In the genomic region with DNA sequence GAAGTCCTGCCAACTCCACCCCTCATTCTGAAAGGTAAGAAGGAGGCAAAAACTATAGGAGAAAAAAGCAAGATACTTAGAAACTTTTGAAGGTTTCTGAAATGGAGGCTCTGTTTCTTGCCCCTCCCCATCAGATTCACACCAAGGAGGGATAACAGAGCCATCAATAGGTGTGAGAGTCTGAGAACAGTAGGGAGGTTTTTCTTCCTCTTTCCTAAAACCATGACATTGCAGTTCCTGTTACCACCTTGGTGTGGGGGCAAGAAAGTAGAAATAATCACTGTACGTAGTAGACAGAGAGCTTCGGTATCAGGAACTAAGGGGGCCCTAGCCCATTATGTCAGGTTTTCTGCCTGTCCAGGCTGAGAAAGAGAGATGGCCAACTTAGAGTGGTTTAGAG, we compare ENCODE assay signal across 21 cellular contexts.
A peak's percentile ranks its signal among the peaks of the same experiment; 100 is the strongest.
DNase-seq lines count a peak whose midpoint lies in the region; ATAC-seq and TF ChIP-seq lines count a peak whose summit lies in the region.
"Had no signal": no experiment of that assay in that cellular context is flagged by ENCODE, and none has a peak within 500 bp of the region (broad histone marks: within the 10 kb centered on the region; RNA-seq: fewer than 3 reads in every experiment).

No MANE protein-coding gene starts in this region.

- 83 to 90% methylated on average over 2 of the region's 2 CpGs for WGBS in tibial nerve, 2 donors

- TF ChIP-seq CTCF in GM13976 (IDR thresholded peaks at IDR 0.05; ENCODE audit: borderline replicate concordance, control extremely low read depth, extremely low read depth, insufficient read depth, missing control alignments) (no peak), chondrocyte (IDR thresholded peaks at IDR 0.05) (no peak), tibial artery (IDR thresholded peaks at IDR 0.05) (no peak), tibial nerve (IDR thresholded peaks at IDR 0.05) (no peak)

- H3K27me3 ChIP-seq in tibial artery, result no peaks in the 10 kb centered on the region
- H3K27me3 ChIP-seq in tibial nerve, result no peaks in the 10 kb centered on the region
- H3K27me3 ChIP-seq: dorsolateral prefrontal cortex, hepatocyte had no signal

- no peaks in the 10 kb centered on the region for H3K36me3 ChIP-seq in tibial artery
- H3K36me3 ChIP-seq in tibial nerve, result no peaks in the 10 kb centered on the region

- no peaks in the 10 kb centered on the region for H3K4me1 Mint-ChIP-seq in chondrocyte (ENCODE audit: low read depth)
- H3K4me1 Mint-ChIP-seq: CD8-positive, alpha-beta memory T cell; stimulated activated effector memory CD8-positive, alpha-beta T cell treated with anti-CD3 and anti-CD28 coated beads, Interleukin-12 subunit alpha, Interleukin-12 subunit beta, amount 100 ng/mL, for 72 hours had no signal

- ATAC-seq in GM19351 (IDR thresholded peaks at IDR 0.05; ENCODE audit: unreplicated experiment) (peak; percentile 76), GM21786 (IDR thresholded peaks at IDR 0.05; ENCODE audit: unreplicated experiment) (peak; percentile 83), HG03378 (IDR thresholded peaks at IDR 0.05; ENCODE audit: unreplicated experiment) (peak; percentile 80)
- ATAC-seq: A549; stimulated activated effector memory CD8-positive, alpha-beta T cell treated with anti-CD3 and anti-CD28 coated beads, Interleukin-12 subunit alpha, Interleukin-12 subunit beta, amount 100 ng/mL, for 72 hours had no signal

- no peak for TF ChIP-seq POLR2A in tibial nerve (IDR thresholded peaks at IDR 0.05)

- intact Hi-C loops in tibial artery (cut with DNase I; ENCODE audit: low total_unique reads), result no loop called here

- no peaks in the 10 kb centered on the region for H3K36me3 Mint-ChIP-seq in chondrocyte (ENCODE audit: low read depth)
- H3K36me3 Mint-ChIP-seq: CD8-positive, alpha-beta memory T cell; stimulated activated effector memory CD8-positive, alpha-beta T cell treated with anti-CD3 and anti-CD28 coated beads, Interleukin-12 subunit alpha, Interleukin-12 subunit beta, amount 100 ng/mL, for 72 hours had no signal

- peaks cover 14% of the 10 kb centered on the region for H3K9me3 Mint-ChIP-seq in chondrocyte (ENCODE audit: low read depth)

- H3K4me3 ChIP-seq in tibial artery (no peak overlapping the region), tibial nerve (no peak overlapping the region)
- H3K4me3 ChIP-seq: A549, dorsolateral prefrontal cortex, hepatocyte had no signal

- H3K4me3 Mint-ChIP-seq in chondrocyte (ENCODE audit: unreplicated experiment), result no peak overlapping the region
- H3K4me3 Mint-ChIP-seq: CD8-positive, alpha-beta memory T cell; HFFc6; stimulated activated effector memory CD8-positive, alpha-beta T cell treated with anti-CD3 and anti-CD28 coated beads, Interleukin-12 subunit alpha, Interleukin-12 subunit beta, amount 100 ng/mL, for 72 hours had no signal

- H3K27ac Mint-ChIP-seq in chondrocyte (ENCODE audit: unreplicated experiment), result no peak overlapping the region
- H3K27ac Mint-ChIP-seq: HFFc6; stimulated activated effector memory CD8-positive, alpha-beta T cell treated with anti-CD3 and anti-CD28 coated beads, Interleukin-12 subunit alpha, Interleukin-12 subunit beta, amount 100 ng/mL, for 72 hours had no signal

- in situ Hi-C loops in GM13976 (cut with MboI; ENCODE audit: low sequenced_read_pairs, unreplicated experiment), result no loop called here

- peaks cover 2% of the 10 kb centered on the region for H3K27me3 Mint-ChIP-seq in chondrocyte (ENCODE audit: low read depth)
- H3K27me3 Mint-ChIP-seq: CD8-positive, alpha-beta memory T cell had no signal

- H3K9me3 ChIP-seq in tibial artery (peaks cover 0 to 4% (median 0%) of the 10 kb centered on the region in 3 donors), tibial nerve (no peaks in the 10 kb centered on the region)
- H3K9me3 ChIP-seq: A549 had no signal

- H3K4me1 ChIP-seq in tibial artery (no peaks in the 10 kb centered on the region), tibial nerve (no peaks in the 10 kb centered on the region)
- H3K4me1 ChIP-seq: A549 had no signal

- DNase-seq in GM13976 (ENCODE audit: low spot score) (peak; percentile 5), chondrocyte (ENCODE audit: low spot score) (no peak), AML-193 (lab: John Stamatoyannopoulos, UW) (no peak), tibial artery (no peak), tibial nerve (ENCODE audit: low spot score in 2 of 2) (no peak)
- DNase-seq: activated CD8-positive, alpha-beta memory T cell treated with anti-CD3 and anti-CD28 coated beads for 24 hours; activated gamma-delta T cell; CD8-positive, alpha-beta memory T cell; dorsolateral prefrontal cortex; HFFc6; kidney glomerular epithelial cell; midbrain; NCI-H187; NCI-H510A; nucleus accumbens had no signal

- H3K27ac ChIP-seq in tibial artery (no peak overlapping the region), tibial nerve (no peak overlapping the region)
- H3K27ac ChIP-seq: A549, dorsolateral prefrontal cortex, hepatocyte had no signal

- TF ChIP-seq EP300 in tibial nerve (IDR thresholded peaks at IDR 0.05), result no peak
